In the genomic region with DNA sequence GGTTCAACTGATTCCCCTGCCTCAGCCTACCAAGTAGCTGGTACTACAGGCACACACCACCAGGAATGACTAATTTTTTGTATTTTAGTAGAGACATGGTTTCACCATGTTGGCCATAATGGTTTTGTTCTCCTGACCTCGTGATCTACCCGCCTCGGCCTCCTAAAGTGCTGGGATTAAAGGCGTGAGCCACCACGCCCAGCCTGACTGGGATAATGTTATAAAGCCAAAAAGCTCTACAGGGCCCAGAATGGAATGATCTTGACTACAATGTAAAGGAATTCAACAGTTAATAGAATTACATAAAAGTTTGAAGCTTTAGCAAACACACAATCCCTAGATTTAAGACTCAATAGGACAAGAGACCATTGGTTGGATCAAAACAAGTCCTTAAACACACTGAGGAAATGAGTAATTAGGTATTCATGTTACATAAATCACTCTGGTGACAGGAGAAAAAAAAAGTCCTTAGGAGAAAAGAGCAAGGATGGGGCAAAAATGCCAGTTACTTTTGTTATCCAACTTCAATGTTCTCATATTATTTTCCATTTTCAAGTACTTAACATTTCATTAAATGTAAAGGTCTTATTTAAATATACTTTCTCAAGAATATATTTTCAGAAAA, we compare ENCODE assay signal across 24 cellular contexts.
"Had no signal": no experiment of that assay in that cellular context is flagged by ENCODE, and none has a peak within 500 bp of the region (broad histone marks: within the 10 kb centered on the region; RNA-seq: fewer than 3 reads in every experiment).

No MANE protein-coding gene starts in this region.

- H3K27ac ChIP-seq: neural progenitor cell, ovary, parathyroid adenoma, psoas muscle, right lobe of liver, sigmoid colon, stomach, thoracic aorta, thyroid gland, tibial nerve, upper lobe of left lung, vagina had no signal

- H3K9me3 ChIP-seq: ovary, psoas muscle, right lobe of liver, sigmoid colon, thoracic aorta, thyroid gland, tibial nerve, upper lobe of left lung, vagina had no signal

- H3K4me1 ChIP-seq: neural progenitor cell, parathyroid adenoma, psoas muscle, right lobe of liver, sigmoid colon, stomach, thyroid gland, tibial nerve, upper lobe of left lung, vagina had no signal

- H3K36me3 ChIP-seq: neural progenitor cell, ovary, right lobe of liver, sigmoid colon, stomach, thoracic aorta, thyroid gland, tibial nerve, upper lobe of left lung, vagina had no signal

- ATAC-seq: psoas muscle; right cardiac atrium; right lobe of liver; stimulated activated effector memory CD8-positive, alpha-beta T cell treated with anti-CD3 and anti-CD28 coated beads, Interleukin-12 subunit alpha, Interleukin-12 subunit beta, amount 100 ng/mL, for 72 hours; stimulated activated naive B cell treated with anti-CD40 and anti-IgM and Interleukin-4, amounts not matched to agents 10 μg/mL and 1 μg/mL and 100 μg/mL, for 72 hours had no signal

- H3K4me3 ChIP-seq: neural progenitor cell, ovary, psoas muscle, right lobe of liver, sigmoid colon, stomach, thoracic aorta, thyroid gland, tibial nerve, upper lobe of left lung, vagina had no signal

- H3K27me3 ChIP-seq: neural progenitor cell, ovary, right lobe of liver, sigmoid colon, stomach, thyroid gland, tibial nerve, upper lobe of left lung, vagina had no signal

- DNase-seq: occipital lobe; ovary; posterior cingulate gyrus; psoas muscle; right cardiac atrium; right lobe of liver; sigmoid colon; small intestine; stimulated activated CD4-positive, alpha-beta T cell treated with anti-CD3 and anti-CD28 coated beads, Interleukin-15, amount 100 ng/mL, for 24 hours; stimulated activated CD4-positive, alpha-beta T cell treated with anti-CD3 and anti-CD28 coated beads, Interleukin-2, amount 100 ng/mL, for 24 hours; stimulated activated CD4-positive, alpha-beta T cell treated with anti-CD3 and anti-CD28 coated beads, Interleukin-2, amount 100 ng/mL, for 48 hours; stimulated activated CD4-positive, alpha-beta T cell treated with anti-CD3 and anti-CD28 coated beads, Interleukin-4, amount 100 ng/mL, for 24 hours; stimulated activated naive B cell treated with anti-CD40 and anti-IgM and Interleukin-4, amounts not matched to agents 10 μg/mL and 1 μg/mL and 100 μg/mL, for 72 hours; stimulated activated naive CD4-positive, alpha-beta T cell treated with Interleukin-2 at 50 U/mL for 16 hours; stomach; thyroid gland; trophoblast cell; upper lobe of left lung had no signal
